ENCODE assay signal across 8 cellular contexts in genomic region chr3:9165441-9165840, GRCh38.
"Had no signal": no experiment of that assay in that cellular context is flagged by ENCODE, and none has a peak within 500 bp of the region (broad histone marks: within the 10 kb centered on the region; RNA-seq: fewer than 3 reads in every experiment).

No MANE protein-coding gene starts in this region.

- H3K4me3 ChIP-seq: GM23338, HAP-1, K562 had no signal

- ATAC-seq: GM23338, HCT116, K562 had no signal

- H3K36me3 ChIP-seq: HAP-1 had no signal

- H3K9me3 ChIP-seq: HAP-1 had no signal

- H3K4me1 ChIP-seq: HAP-1 had no signal

- H3K4me2 ChIP-seq: GM23338 had no signal

- H2AFZ ChIP-seq: GM23338 had no signal

- DNase-seq: H7, HFFc6, IMR-90 had no signal

- FAIRE-seq: HTR-8/SVneo, K562 had no signal
